Comparison of ENCODE assay signal across 8 cellular contexts in the genomic region with DNA sequence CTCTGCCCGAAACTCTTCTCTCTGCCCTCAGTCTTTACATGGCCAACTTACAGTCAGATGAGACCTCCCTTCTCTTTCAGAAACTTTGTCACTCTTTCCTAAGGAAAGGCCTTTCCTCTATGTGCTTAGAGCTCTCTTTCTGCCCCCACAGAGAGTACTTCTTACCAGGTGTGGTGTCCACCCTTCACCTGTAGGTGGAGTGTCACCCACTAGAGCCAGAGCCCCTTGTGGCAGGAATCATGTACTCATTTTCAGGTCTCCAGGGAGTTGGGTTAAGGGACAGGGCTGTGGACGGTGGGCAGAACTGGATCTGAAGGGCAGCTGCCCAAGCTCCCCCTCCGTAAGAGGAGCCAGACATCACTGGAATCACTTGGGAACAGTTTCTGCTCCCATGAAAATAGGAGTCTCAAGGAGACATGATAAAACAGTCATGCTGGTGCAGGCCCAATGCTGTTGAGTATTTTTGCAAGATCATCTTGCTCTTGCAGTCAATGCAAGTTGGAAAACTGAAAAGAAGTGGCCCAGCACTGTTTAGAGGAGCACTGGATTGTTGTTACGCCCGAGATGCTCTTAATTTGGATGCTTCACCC.
DNase-seq lines count a peak whose midpoint lies in the region; ATAC-seq, FAIRE-seq and TF ChIP-seq lines count a peak whose summit lies in the region.

No MANE protein-coding gene starts in this region.

- peaks cover 30% of the 10 kb centered on the region for H3K27me3 Mint-ChIP-seq in progenitor cell of endocrine pancreas
- peaks cover 15% of the 10 kb centered on the region for H3K27me3 Mint-ChIP-seq in T-helper 17 cell

- H3K36me3 Mint-ChIP-seq in progenitor cell of endocrine pancreas (ENCODE audit: insufficient read depth) = no peaks in the 10 kb centered on the region
- no peaks in the 10 kb centered on the region for H3K36me3 Mint-ChIP-seq in T-helper 17 cell (ENCODE audit: low read depth)

- FAIRE-seq in bronchial epithelial cell (lab: Jason Lieb, UNC) = no peak

- peak; percentile 57 for DNase-seq in ACHN
- DNase-seq in NB4 (ENCODE audit: low read depth) = peak; percentile 41
- DNase-seq in bronchial epithelial cell (ENCODE audit: low read depth) = peak; percentile 69
- DNase-seq in progenitor cell of endocrine pancreas (ENCODE audit: low spot score, unreplicated experiment) = peak; percentile 20
- DNase-seq in T-helper 17 cell = no peak
- no peak for DNase-seq in DMS153 treated with DMSO at 0.1 percent for 48 hours (lab: John Stamatoyannopoulos, UW; ENCODE audit: unreplicated experiment)

- ATAC-seq in GM18508 (IDR thresholded peaks at IDR 0.05; ENCODE audit: insufficient read depth, unreplicated experiment) (peak; percentile 94), HG02759 (IDR thresholded peaks at IDR 0.05; ENCODE audit: unreplicated experiment) (peak; percentile 94), T-helper 17 cell (no peak)

- no peaks in the 10 kb centered on the region for H3K4me1 Mint-ChIP-seq in progenitor cell of endocrine pancreas (ENCODE audit: low read depth)
- H3K4me1 Mint-ChIP-seq in T-helper 17 cell = no peaks in the 10 kb centered on the region

- in situ Hi-C loops in ACHN (cut with HindIII; ENCODE audit: low pct_ligation_motif_present, low pct_unique_long_range_greater_than_20kb, low sequenced_read_pairs) = no loop called here

- TF ChIP-seq CTCF in NB4 (IDR thresholded peaks at IDR 0.05; ENCODE audit: low read depth, low read length) (peak; percentile 71), bronchial epithelial cell (IDR thresholded peaks at IDR 0.05; ENCODE audit: insufficient read depth, low read length, severe bottlenecking) (peak; percentile 92), progenitor cell of endocrine pancreas (IDR thresholded peaks at IDR 0.05; ENCODE audit: unreplicated experiment) (peak; percentile 85)

- H3K4me3 ChIP-seq in NB4 (ENCODE audit: low read depth, low read length) (no peak overlapping the region), bronchial epithelial cell (ENCODE audit: low read depth, low read length) (no peak overlapping the region)

- no peaks in the 10 kb centered on the region for H3K27me3 ChIP-seq in bronchial epithelial cell (ENCODE audit: control insufficient read depth, insufficient read depth, low read length)

- H3K27ac Mint-ChIP-seq in progenitor cell of endocrine pancreas (no peak overlapping the region), T-helper 17 cell (no peak overlapping the region)

- no peaks in the 10 kb centered on the region for H3K9me3 Mint-ChIP-seq in progenitor cell of endocrine pancreas (ENCODE audit: low read depth)

- H3K36me3 ChIP-seq in bronchial epithelial cell (ENCODE audit: control insufficient read depth, insufficient read depth, low read length) = no peaks in the 10 kb centered on the region

- no peaks in the 10 kb centered on the region for H3K9me3 ChIP-seq in T-helper 17 cell (ENCODE audit: control insufficient read depth, low read length, poor library complexity, severe bottlenecking)

- no peak for TF ChIP-seq POLR2A in NB4 (IDR thresholded peaks at IDR 0.05; ENCODE audit: extremely low read depth, insufficient read length)

- no peak overlapping the region for H3K4me3 Mint-ChIP-seq in progenitor cell of endocrine pancreas (ENCODE audit: low read depth)
- no peak overlapping the region for H3K4me3 Mint-ChIP-seq in T-helper 17 cell

Comparison
In these comparisons a context has a peak if more than half of its experiments do, and no peak if none do; other contexts are left out.
1. DNase-seq: peak in ACHN (single experiment), NB4 (single experiment), bronchial epithelial cell (single experiment) and progenitor cell of endocrine pancreas (single experiment); none in T-helper 17 cell (0 of 3) and DMS153 treated with DMSO at 0.1 percent for 48 hours (single experiment).
2. Peak in every context shown above with its lines, with median percentiles within 50 percentile points of each other: CTCF ChIP-seq.